ENCODE assay signal across 11 cellular contexts in genomic region chr11:118176400-118177134, GRCh38. TPM values are rescaled to one million over a fixed set of nuclear protein-coding genes. Genes with fewer than 3 reads are reported as not detected.
DNase-seq lines count a peak whose midpoint lies in the region; ATAC-seq and TF ChIP-seq lines count a peak whose summit lies in the region.
"Had no signal": no experiment of that assay in that cellular context is flagged by ENCODE, and none has a peak within 500 bp of the region (broad histone marks: within the 10 kb centered on the region; RNA-seq: fewer than 3 reads in every experiment).

Gene SCN2B (minus strand): TSS chr11:118176639. CDS start chr11:118176431, 208 bp downstream.

- no peaks in the 10 kb centered on the region for H3K36me3 ChIP-seq in HCT116 (ENCODE audit: control insufficient read depth in 1 of 2, insufficient read depth in 2 of 2, low read length in 2 of 2)
- no peaks in the 10 kb centered on the region for H3K36me3 ChIP-seq in body of pancreas (replicated peaks in 1 of 2; ENCODE audit: insufficient read depth in 1 of 2, low read depth in 2 of 2)

- no peak within 1 kb of the TSS for H3K9ac ChIP-seq in HCT116 (ENCODE audit: low read length)

- no peak within 1 kb of the TSS for H2AFZ ChIP-seq in HCT116 (ENCODE audit: low read depth, low read length, poor library complexity, severe bottlenecking)

- RAD21 ChIA-PET in HCT116 (lab: Charles Lee; ENCODE audit: low non-redundant PET in 1 of 2, low total read pairs in 2 of 2, uncharacterized antibody in 2 of 2, unreplicated experiment in 2 of 2): no interaction called here

- no peak within 1 kb of the TSS for H3K4me3 Mint-ChIP-seq in effector memory CD8-positive, alpha-beta T cell
- no peak within 1 kb of the TSS for H3K4me3 Mint-ChIP-seq in activated CD4-positive, alpha-beta T cell treated with anti-CD3 and anti-CD28 coated beads, Interleukin-2, amount 10 ng/mL, durations not matched to agents 24 days and 14 days
- H3K4me3 Mint-ChIP-seq: CD4-positive, CD25-positive, alpha-beta regulatory T cell; central memory CD8-positive, alpha-beta T cell had no signal

- H3K4me1 Mint-ChIP-seq in effector memory CD8-positive, alpha-beta T cell (ENCODE audit: low read depth in 2 of 2): no peaks in the 10 kb centered on the region
- peaks cover 6% of the 10 kb centered on the region for H3K4me1 Mint-ChIP-seq in activated CD4-positive, alpha-beta T cell treated with anti-CD3 and anti-CD28 coated beads, Interleukin-2, amount 10 ng/mL, durations not matched to agents 24 days and 14 days
- H3K4me1 Mint-ChIP-seq: central memory CD8-positive, alpha-beta T cell had no signal

- ATAC-seq in HCT116 (no peak), body of pancreas (no peak), GM21576 (IDR thresholded peaks at IDR 0.05; ENCODE audit: unreplicated experiment) (no peak)
- no peak for ATAC-seq in effector memory CD8-positive, alpha-beta T cell (replicated peaks)

- no peak for TF ChIP-seq CTCF in HCT116 (IDR thresholded peaks at IDR 0.05 in 2 of 3, conservative IDR thresholded peaks at IDR 0.05 in 1 of 3; ENCODE audit: borderline replicate concordance in 1 of 3, insufficient read depth in 1 of 3, low read depth in 2 of 3, low read length in 2 of 3)
- TF ChIP-seq CTCF in body of pancreas (IDR thresholded peaks at IDR 0.05): no peak

- H4K20me1 ChIP-seq in HCT116 (ENCODE audit: insufficient read depth): no peaks in the 10 kb centered on the region

- CTCF ChIA-PET in HCT116 (lab: Charles Lee): no interaction called here

- TF ChIP-seq RAD21 in HCT116 (IDR thresholded peaks at IDR 0.05; ENCODE audit: low read depth): no peak

- no peak within 1 kb of the TSS for H3K27ac Mint-ChIP-seq in effector memory CD8-positive, alpha-beta T cell
- H3K27ac Mint-ChIP-seq in activated CD4-positive, alpha-beta T cell treated with anti-CD3 and anti-CD28 coated beads, Interleukin-2, amount 10 ng/mL, durations not matched to agents 24 days and 14 days: no peak within 1 kb of the TSS

- H3K4me3 ChIP-seq in HCT116 (replicated peaks in 1 of 2; ENCODE audit: low read depth in 1 of 2, low read length in 2 of 2) (no peak within 1 kb of the TSS), body of pancreas (no peak within 1 kb of the TSS), iPS-11a (ENCODE audit: low read depth, low read length) (peak within 1 kb of the TSS; percentile 56)

- H3K9me2 ChIP-seq in HCT116 (ENCODE audit: insufficient read depth): no peaks in the 10 kb centered on the region

- intact Hi-C loops in HCT116 (cut with micrococcal nuclease) (no loop called here), body of pancreas (cut with DNase I) (no loop called here)
- intact Hi-C loops in activated CD4-positive, alpha-beta T cell treated with anti-CD3 and anti-CD28 coated beads, Interleukin-2, amount 10 ng/mL, durations not matched to agents 24 days and 14 days (cut with micrococcal nuclease): loop anchor here (10.0 kb wide), 1 partner anchor 372 kb away; no protein-coding TSS in a partner anchor

- H3K4me1 ChIP-seq in HCT116 (ENCODE audit: control insufficient read depth in 1 of 2, insufficient read depth in 2 of 2, low read length in 2 of 2) (peaks cover 6 to 17% of the 10 kb centered on the region in 2 experiments; a peak in 3 of 4 replicates), body of pancreas (peaks cover 4% of the 10 kb centered on the region)

- H3K9me3 ChIP-seq in HCT116 (ENCODE audit: control insufficient read depth in 1 of 2, insufficient read depth in 1 of 2, low read depth in 1 of 2, low read length in 2 of 2) (no peaks in the 10 kb centered on the region), body of pancreas (no peaks in the 10 kb centered on the region)

- WGBS in body of pancreas, 2 donors: 42 to 54% methylated on average over 10 of the region's 10 CpGs

- no TSS peak for BruUV-seq in HCT116 (replicated peaks; lab: Mats Ljungman, UMichigan)

- DNase-seq in HCT116 (ENCODE audit: low read depth, low spot score) (no peak), body of pancreas (no peak), renal cortical epithelial cell (ENCODE audit: low read depth) (peak; percentile 2), NCI-H1436 treated with DMSO at 0.1 percent for 48 hours (lab: John Stamatoyannopoulos, UW) (no peak)
- no peak for DNase-seq in effector memory CD8-positive, alpha-beta T cell
- DNase-seq in activated CD4-positive, alpha-beta T cell treated with anti-CD3 and anti-CD28 coated beads, Interleukin-2, amount 10 ng/mL, durations not matched to agents 24 days and 14 days: no peak
- DNase-seq: activated CD8-positive, alpha-beta memory T cell treated with anti-CD3 and anti-CD28 coated beads for 24 hours; CD4-positive, CD25-positive, alpha-beta regulatory T cell had no signal

- peaks cover 22 to 53% of the 10 kb centered on the region in 2 donors for H3K27me3 Mint-ChIP-seq in effector memory CD8-positive, alpha-beta T cell
- H3K27me3 Mint-ChIP-seq in activated CD4-positive, alpha-beta T cell treated with anti-CD3 and anti-CD28 coated beads, Interleukin-2, amount 10 ng/mL, durations not matched to agents 24 days and 14 days: peaks cover 20% of the 10 kb centered on the region

- H3K27ac ChIP-seq in HCT116 (ENCODE audit: low read depth, low read length) (no peak within 1 kb of the TSS), body of pancreas (peak within 1 kb of the TSS in 3 of 4 donors; percentile 15 to 33 (median 30))

- no peaks in the 10 kb centered on the region for H3K36me3 Mint-ChIP-seq in effector memory CD8-positive, alpha-beta T cell (ENCODE audit: insufficient read depth)
- no peaks in the 10 kb centered on the region for H3K36me3 Mint-ChIP-seq in activated CD4-positive, alpha-beta T cell treated with anti-CD3 and anti-CD28 coated beads, Interleukin-2, amount 10 ng/mL, durations not matched to agents 24 days and 14 days (ENCODE audit: low read depth)
- H3K36me3 Mint-ChIP-seq: CD4-positive, CD25-positive, alpha-beta regulatory T cell had no signal

- POLR2A ChIA-PET in HCT116 (lab: Charles Lee): no interaction called here

- TF ChIP-seq POLR2A in HCT116 (IDR thresholded peaks at IDR 0.05; ENCODE audit: borderline replicate concordance, extremely low read depth, insufficient read depth, insufficient read length) (no peak), body of pancreas (IDR thresholded peaks at IDR 0.05) (no peak)

- H3K4me2 ChIP-seq in HCT116 (ENCODE audit: low read length): peak within 1 kb of the TSS; percentile 11; the same call in 1 of the 2 replicates

- H3K27me3 ChIP-seq in HCT116 (ENCODE audit: insufficient read depth, low read length): no peaks in the 10 kb centered on the region
- H3K27me3 ChIP-seq in body of pancreas: no peaks in the 10 kb centered on the region

- no peaks in the 10 kb centered on the region for H3K9me3 Mint-ChIP-seq in effector memory CD8-positive, alpha-beta T cell
- H3K9me3 Mint-ChIP-seq in activated CD4-positive, alpha-beta T cell treated with anti-CD3 and anti-CD28 coated beads, Interleukin-2, amount 10 ng/mL, durations not matched to agents 24 days and 14 days: no peaks in the 10 kb centered on the region
- H3K9me3 Mint-ChIP-seq: central memory CD8-positive, alpha-beta T cell had no signal

- no peaks in the 10 kb centered on the region for H3K79me2 ChIP-seq in HCT116 (ENCODE audit: insufficient read depth, low read length)

TF ChIP-seq in HCT116, 20 proteins besides CTCF, POLR2A, EP300 and RAD21:
- TF ChIP-seq EGR1 (IDR thresholded peaks at IDR 0.05; ENCODE audit: low read depth): no peak
- TF ChIP-seq ZFX (IDR thresholded peaks at IDR 0.05): no peak
- TF ChIP-seq CBX3 (IDR thresholded peaks at IDR 0.05; ENCODE audit: low read depth): no peak
- TF ChIP-seq ZBTB33 (IDR thresholded peaks at IDR 0.05; ENCODE audit: extremely low read depth, insufficient replicate concordance, low read length): no peak
- no peak for TF ChIP-seq FOSL1 (IDR thresholded peaks at IDR 0.05; ENCODE audit: low read depth)
- TF ChIP-seq EZH2 (IDR thresholded peaks at IDR 0.05): no peak
- no peak for TF ChIP-seq EZH2phosphoT487 (IDR thresholded peaks at IDR 0.05; ENCODE audit: borderline replicate concordance)
- TF ChIP-seq SP1 (IDR thresholded peaks at IDR 0.05; ENCODE audit: low read depth): no peak
- TF ChIP-seq POLR2AphosphoS5 (IDR thresholded peaks at IDR 0.05; ENCODE audit: low read depth, low read length): no peak
- TF ChIP-seq SRF (IDR thresholded peaks at IDR 0.05; ENCODE audit: low read depth): no peak

RNA-seq across cellular contexts. Expression of gene SCN2B, which starts in this region (rescaled TPM):
- total RNA-seq in HCT116 (2021; ENCODE audit: unreplicated experiment) (not detected), body of pancreas (under 1 TPM in 1 of 2 donors, not detected in 1; under 0.01 TPM), renal cortical epithelial cell (0.35 and 1.2 TPM in 2 replicates)
- 0.01 TPM in 1 of 2 replicates, not detected in the other for polyA plus RNA-seq in HCT116 (2012)
- 0.02 and 0.05 TPM in 2 replicates for total RNA-seq in activated CD4-positive, alpha-beta T cell treated with anti-CD3 and anti-CD28 coated beads, Interleukin-2, amount 10 ng/mL, durations not matched to agents 24 days and 14 days
- total RNA-seq: CD4-positive, CD25-positive, alpha-beta regulatory T cell had no signal
- polyA plus RNA-seq: CD4-positive, CD25-positive, alpha-beta regulatory T cell had no signal
